ENCODE assay signal across 16 cellular contexts in the genomic region with DNA sequence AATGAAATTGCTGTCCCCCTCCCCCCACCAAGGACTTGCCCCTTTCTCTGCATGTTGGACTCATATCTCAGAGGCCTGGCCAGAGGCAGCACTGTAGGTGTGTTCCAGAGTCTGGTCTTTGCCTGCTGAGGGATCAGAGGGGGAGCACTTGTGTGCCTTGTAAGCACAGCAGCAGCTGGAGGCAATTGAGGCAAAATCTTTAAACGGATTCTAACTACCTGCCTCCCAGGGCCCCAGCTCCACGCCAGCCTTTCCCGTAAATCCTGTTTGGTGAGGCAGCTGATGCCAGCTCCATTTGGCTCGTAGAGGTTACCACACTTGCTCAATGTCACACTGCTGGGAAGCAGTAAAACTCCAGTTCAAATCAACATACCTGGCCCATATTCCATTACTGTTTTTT. TPM values are rescaled to one million over a fixed set of nuclear protein-coding genes. Genes with fewer than 3 reads are reported as not detected.
A peak's percentile ranks its signal among the peaks of the same experiment; 100 is the strongest.
DNase-seq lines count a peak whose midpoint lies in the region; ATAC-seq and TF ChIP-seq lines count a peak whose summit lies in the region.
"Had no signal": no experiment of that assay in that cellular context is flagged by ENCODE, and none has a peak within 500 bp of the region (broad histone marks: within the 10 kb centered on the region; RNA-seq: fewer than 3 reads in every experiment).

No MANE protein-coding gene starts in this region.

- H3K4me1 ChIP-seq in heart left ventricle = peaks cover 0 to 56% (median 30%) of the 10 kb centered on the region in 12 donors

- H3K4me3 Mint-ChIP-seq in naive B cell (peak overlapping the region in 5 of 8 donors; percentile 26 to 53 (median 43)), type B pancreatic cell (peak overlapping the region; percentile 78)
- H3K4me3 Mint-ChIP-seq: activated naive CD8-positive, alpha-beta T cell treated with anti-CD3 and anti-CD28 coated beads for 36 hours; endodermal cell had no signal

- ATAC-seq in heart left ventricle (peak in 1 of 4 donors; percentile 3), Right ventricle myocardium inferior (no peak), esophagus mucosa (peak; percentile 54), naive B cell (ENCODE audit: low read depth in 2 of 2) (no peak), HG03520 (IDR thresholded peaks at IDR 0.05; ENCODE audit: unreplicated experiment) (no peak)

- no peaks in the 10 kb centered on the region for H3K27me3 ChIP-seq in heart left ventricle
- H3K27me3 ChIP-seq: upper lobe of left lung had no signal

- H3K27ac ChIP-seq in heart left ventricle = peak overlapping the region; percentile 78 to 100 (median 98)

- H3K36me3 ChIP-seq in heart left ventricle = no peaks in the 10 kb centered on the region
- H3K36me3 ChIP-seq: upper lobe of left lung had no signal

- H3K27ac Mint-ChIP-seq in naive B cell = no peak overlapping the region
- peak overlapping the region; percentile 82 for H3K27ac Mint-ChIP-seq in type B pancreatic cell
- H3K27ac Mint-ChIP-seq: activated CD4-positive, alpha-beta T cell treated with anti-CD3 and anti-CD28 coated beads, Interleukin-2, amount 10 ng/mL, durations not matched to agents 24 days and 14 days; activated naive CD8-positive, alpha-beta T cell treated with anti-CD3 and anti-CD28 coated beads for 36 hours; endodermal cell had no signal

- DNase-seq in heart left ventricle = peak in 1 of 5 donors; percentile 62
- DNase-seq in Right ventricle myocardium inferior (ENCODE audit: missing footprints) = no peak
- DNase-seq in naive B cell = no peak
- DNase-seq in type B pancreatic cell (ENCODE audit: extremely low spot score, unreplicated experiment) = no peak
- DNase-seq in retina = no peak
- no peak for DNase-seq in DMS79 (lab: John Stamatoyannopoulos, UW)
- DNase-seq: activated CD4-positive, alpha-beta T cell treated with anti-CD3 and anti-CD28 coated beads, Interleukin-2, amount 10 ng/mL, durations not matched to agents 24 days and 14 days; activated naive CD8-positive, alpha-beta T cell treated with anti-CD3 and anti-CD28 coated beads for 36 hours; activated T-cell treated with anti-CD3 and anti-CD28 coated beads, Interleukin-2, amount 50 U/mL, for 1 hour; endodermal cell; NCI-H1930; stimulated activated CD4-positive, alpha-beta T cell treated with anti-CD3 and anti-CD28 coated beads, Interleukin-4, amount 100 ng/mL, for 1 hour had no signal

- intact Hi-C loops in heart left ventricle (cut with DNase I) (loop anchor here in 1 of 10 donors (5.0 kb wide), 1 partner anchor 118 kb away; no protein-coding TSS in a partner anchor), Right ventricle myocardium inferior (cut with DNase I) (loop anchor here (5.0 kb wide), 1 partner anchor 128 kb away; the partner anchor contains the start of genes CIB1 and GDPGP1)

- no peaks in the 10 kb centered on the region for H3K9me3 Mint-ChIP-seq in naive B cell
- H3K9me3 Mint-ChIP-seq in type B pancreatic cell = no peaks in the 10 kb centered on the region
- H3K9me3 Mint-ChIP-seq: activated CD4-positive, alpha-beta T cell treated with anti-CD3 and anti-CD28 coated beads, Interleukin-2, amount 10 ng/mL, durations not matched to agents 24 days and 14 days; activated naive CD8-positive, alpha-beta T cell treated with anti-CD3 and anti-CD28 coated beads for 36 hours; central memory CD8-positive, alpha-beta T cell; endodermal cell had no signal

- peaks cover 0 to 11% (median 11%) of the 10 kb centered on the region in 3 donors for H3K27me3 Mint-ChIP-seq in naive B cell
- H3K27me3 Mint-ChIP-seq in type B pancreatic cell = no peaks in the 10 kb centered on the region
- H3K27me3 Mint-ChIP-seq: central memory CD8-positive, alpha-beta T cell had no signal

- no peak for TF ChIP-seq POLR2A in heart left ventricle (IDR thresholded peaks at IDR 0.05)

- WGBS in heart left ventricle, 4 donors = 45 to 87% (median 55%) methylated on average over 4 of the region's 4 CpGs

- no peak overlapping the region for H3K4me3 ChIP-seq in heart left ventricle
- H3K4me3 ChIP-seq: upper lobe of left lung had no signal

- H3K4me1 Mint-ChIP-seq in naive B cell (peaks cover 17 to 30% (median 19%) of the 10 kb centered on the region in 3 donors), type B pancreatic cell (ENCODE audit: unreplicated experiment) (peaks cover 49% of the 10 kb centered on the region)

- H3K9me3 ChIP-seq in heart left ventricle = no peaks in the 10 kb centered on the region
- H3K9me3 ChIP-seq: upper lobe of left lung had no signal

- H3K36me3 Mint-ChIP-seq in naive B cell (no peaks in the 10 kb centered on the region), type B pancreatic cell (no peaks in the 10 kb centered on the region)

- TF ChIP-seq CTCF in heart left ventricle (IDR thresholded peaks at IDR 0.05) (no peak), type B pancreatic cell (conservative IDR thresholded peaks at IDR 0.05) (no peak)

RNA-seq across cellular contexts. Expression of gene IDH2, which starts 2.3 kb away (rescaled TPM):
- total RNA-seq in heart left ventricle (1,000 to 10,000 TPM in 2 of 9 donors, 100 to 1,000 TPM in 7; 573 to 1,258 (median 787) TPM), Right ventricle myocardium inferior (1,173 TPM), esophagus mucosa (114 TPM), type B pancreatic cell (ENCODE audit: low replicate concordance) (225 and 247 TPM in 2 replicates)
- polyA plus RNA-seq in heart left ventricle (100 to 1,000 TPM; 366 to 619 TPM), naive B cell (ENCODE audit: low read depth in 6 of 6) (100 to 1,000 TPM in 1 of 6 donors, 10 to 100 TPM in 5; 59.0 to 105 (median 64.5) TPM)
